In the genomic region with DNA sequence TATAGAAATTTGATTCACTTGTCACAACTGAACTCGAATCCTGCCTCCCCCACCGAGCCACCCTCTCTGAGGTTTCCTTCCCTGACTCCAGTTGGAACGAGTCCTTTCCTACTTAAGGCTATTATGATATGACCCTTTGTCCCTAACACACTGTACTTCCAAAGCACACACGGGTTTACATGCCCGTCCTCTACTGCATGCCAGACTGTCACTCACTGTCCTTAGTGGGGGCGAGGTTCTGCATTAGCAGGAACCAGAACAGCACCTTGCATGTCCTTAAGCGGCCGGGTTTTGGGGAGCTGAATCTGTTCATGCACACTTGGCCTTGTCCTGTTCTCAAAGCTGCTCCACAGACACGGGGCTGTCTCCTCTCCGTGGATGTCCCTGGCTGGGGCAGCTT, we compare ENCODE assay signal across 16 cellular contexts.
DNase-seq lines count a peak whose midpoint lies in the region; ATAC-seq and TF ChIP-seq lines count a peak whose summit lies in the region.
"Had no signal": no experiment of that assay in that cellular context is flagged by ENCODE, and none has a peak within 500 bp of the region (broad histone marks: within the 10 kb centered on the region; RNA-seq: fewer than 3 reads in every experiment).

No MANE protein-coding gene starts in this region.

- no peak overlapping the region for H3K4me3 ChIP-seq in right atrium auricular region
- H3K4me3 ChIP-seq: BLaER1 had no signal

- DNase-seq in Right ventricle myocardium inferior (ENCODE audit: missing footprints): no peak
- no peak for DNase-seq in right atrium auricular region (ENCODE audit: low spot score)
- peak; percentile 2 for DNase-seq in fibroblast of gingiva (ENCODE audit: low read depth)
- peak; percentile 49 for DNase-seq in left ventricle myocardium superior
- no peak for DNase-seq in inferior parietal cortex (ENCODE audit: extremely low spot score)
- DNase-seq in GM19240 (ENCODE audit: insufficient read length, low spot score): no peak
- DNase-seq: 8988T; AML-193; Caco-2; CD8-positive, alpha-beta memory T cell; DND-41; GDM1; H7; KBM-7 had no signal

- H3K27ac ChIP-seq in right atrium auricular region: peak overlapping the region in 1 of 2 donors; percentile 8
- H3K27ac ChIP-seq: BLaER1 had no signal

- peaks cover 0 to 25% of the 10 kb centered on the region in 2 donors for H3K4me1 ChIP-seq in right atrium auricular region
- H3K4me1 ChIP-seq: BLaER1, Caco-2 had no signal

- H3K36me3 ChIP-seq in right atrium auricular region: no peaks in the 10 kb centered on the region
- H3K36me3 ChIP-seq: BLaER1 had no signal

- intact Hi-C loops in Right ventricle myocardium inferior (cut with DNase I): loop anchor here (5.0 kb wide), 1 partner anchor 161 kb away; no protein-coding TSS in a partner anchor
- intact Hi-C loops in left ventricle myocardium superior (cut with micrococcal nuclease): no loop called here

- TF ChIP-seq CTCF in right atrium auricular region (IDR thresholded peaks at IDR 0.05): no peak

- H3K27me3 ChIP-seq in right atrium auricular region: no peaks in the 10 kb centered on the region
- H3K27me3 ChIP-seq: BLaER1 had no signal

- peak; percentile 96 for ATAC-seq in Right ventricle myocardium inferior
- ATAC-seq in left ventricle myocardium superior: peak; percentile 97
- no peak for ATAC-seq in HG03045 (IDR thresholded peaks at IDR 0.05; ENCODE audit: unreplicated experiment)

- no peaks in the 10 kb centered on the region for H3K9me3 ChIP-seq in right atrium auricular region
- H3K9me3 ChIP-seq: BLaER1, Caco-2 had no signal

Comparison
In these comparisons a context has a peak if more than half of its experiments do, and no peak if none do; other contexts are left out.
1. DNase-seq: peak in fibroblast of gingiva (single experiment) and left ventricle myocardium superior (single experiment); none in Right ventricle myocardium inferior (single experiment), right atrium auricular region (single experiment), inferior parietal cortex (single experiment) and GM19240 (single experiment).